8 cellular contexts compared by ENCODE assay signal in genomic region chr12:131928080-131928764, GRCh38. TPM values are rescaled to one million over a fixed set of nuclear protein-coding genes. Genes with fewer than 3 reads are reported as not detected.
DNase-seq lines count a peak whose midpoint lies in the region; ATAC-seq, FAIRE-seq and TF ChIP-seq lines count a peak whose summit lies in the region.

No MANE protein-coding gene starts in this region.

- peak; percentile 68 for DNase-seq in GM12865 (ENCODE audit: low read depth)
- peak; percentile 47 for DNase-seq in activated CD8-positive, alpha-beta T cell treated with anti-CD3 and anti-CD28 coated beads for 36 hours
- DNase-seq in left ventricle myocardium superior = no peak
- no peak for DNase-seq in small intestine
- no peak for DNase-seq in AML-193 (lab: John Stamatoyannopoulos, UW)
- no peak for DNase-seq in NCI-H1436 (lab: John Stamatoyannopoulos, UW)

- no peak for TF ChIP-seq CTCF in GM12865 (IDR thresholded peaks at IDR 0.05; ENCODE audit: insufficient read depth, low read depth, low read length, missing control alignments)
- TF ChIP-seq CTCF in activated CD8-positive, alpha-beta T cell treated with anti-CD3 and anti-CD28 coated beads for 36 hours (IDR thresholded peaks at IDR 0.05) = no peak

- peaks cover 2 to 8% of the 10 kb centered on the region in 2 donors for H3K4me1 ChIP-seq in small intestine (ENCODE audit: control insufficient read depth in 2 of 2, insufficient read depth in 1 of 2, low read depth in 1 of 2, low read length in 1 of 2)

- CTCF ChIA-PET in activated CD8-positive, alpha-beta T cell treated with anti-CD3 and anti-CD28 coated beads for 36 hours (lab: Charles Lee) = no interaction called here

- peaks cover 27% of the 10 kb centered on the region for H3K36me3 Mint-ChIP-seq in activated CD8-positive, alpha-beta T cell treated with anti-CD3 and anti-CD28 coated beads for 36 hours (ENCODE audit: low read depth)

- H3K27me3 ChIP-seq in small intestine (ENCODE audit: control insufficient read depth in 2 of 2, insufficient read depth in 2 of 2, low read length in 2 of 2) = no peaks in the 10 kb centered on the region

- peaks cover 20% of the 10 kb centered on the region for H3K4me1 Mint-ChIP-seq in activated CD8-positive, alpha-beta T cell treated with anti-CD3 and anti-CD28 coated beads for 36 hours (ENCODE audit: low read depth)

- H3K27me3 Mint-ChIP-seq in activated CD8-positive, alpha-beta T cell treated with anti-CD3 and anti-CD28 coated beads for 36 hours = no peaks in the 10 kb centered on the region

- H3K4me3 Mint-ChIP-seq in activated CD8-positive, alpha-beta T cell treated with anti-CD3 and anti-CD28 coated beads for 36 hours = peak overlapping the region; percentile 94

- WGBS in small intestine, 3 donors = 15 to 22% (median 16%) methylated on average over 33 to 37 of the region's 37 CpGs

- peak overlapping the region; percentile 83 for H3K27ac Mint-ChIP-seq in activated CD8-positive, alpha-beta T cell treated with anti-CD3 and anti-CD28 coated beads for 36 hours

- POLR2A ChIA-PET in activated CD8-positive, alpha-beta T cell treated with anti-CD3 and anti-CD28 coated beads for 36 hours (lab: Charles Lee) = interaction anchor here (0.7 to 1.9 kb wide), 4 partner anchors 15 to 32 kb away, joined by 3 to 7 read pairs (median 4); partner anchors contain the start of gene EP400

- no peaks in the 10 kb centered on the region for H3K9me3 Mint-ChIP-seq in activated CD8-positive, alpha-beta T cell treated with anti-CD3 and anti-CD28 coated beads for 36 hours

- H3K36me3 ChIP-seq in small intestine (ENCODE audit: control insufficient read depth in 2 of 2, insufficient read depth in 2 of 2, low read length in 2 of 2) = peaks cover under 1 to 2% of the 10 kb centered on the region in 2 donors

- H3K27ac ChIP-seq in small intestine (ENCODE audit: low read depth in 1 of 2, low read length in 1 of 2) = peak overlapping the region in 1 of 2 donors; percentile 78

- intact Hi-C loops in activated CD8-positive, alpha-beta T cell treated with anti-CD3 and anti-CD28 coated beads for 36 hours (cut with micrococcal nuclease) = no loop called here
- intact Hi-C loops in left ventricle myocardium superior (cut with micrococcal nuclease) = no loop called here

- H3K9me3 ChIP-seq in small intestine (ENCODE audit: control insufficient read depth, low read depth) = no peaks in the 10 kb centered on the region

- peak; percentile 0 for ATAC-seq in HG03045 (IDR thresholded peaks at IDR 0.05; ENCODE audit: unreplicated experiment)
- ATAC-seq in activated CD8-positive, alpha-beta T cell treated with anti-CD3 and anti-CD28 coated beads for 36 hours = peak; percentile 6
- peak; percentile 21 for ATAC-seq in left ventricle myocardium superior
- ATAC-seq in GM21529 (IDR thresholded peaks at IDR 0.05; ENCODE audit: unreplicated experiment) = no peak

- H3K4me3 ChIP-seq in GM12865 (ENCODE audit: low read depth, low read length) = peak overlapping the region; percentile 74
- H3K4me3 ChIP-seq in small intestine (ENCODE audit: low read depth in 1 of 2, low read length in 2 of 2) = peak overlapping the region; percentile 61 to 91

- no peak for FAIRE-seq in small intestine (lab: Jason Lieb, UNC)

RNA-seq across cellular contexts. Expression of gene PUS1, which starts 0.9 kb away (rescaled TPM):
- 10 to 100 TPM; 68.2 to 71.7 TPM for total RNA-seq in activated CD8-positive, alpha-beta T cell treated with anti-CD3 and anti-CD28 coated beads for 36 hours
- total RNA-seq in left ventricle myocardium superior = 5.6 TPM
- 10 to 100 TPM; 11.6 to 30.0 (median 13.5) TPM for polyA plus RNA-seq in small intestine

RNA-seq across cellular contexts. Expression of gene EP400, which starts 21.5 kb away (rescaled TPM):
- 10 to 100 TPM; 45.6 to 46.1 TPM for total RNA-seq in activated CD8-positive, alpha-beta T cell treated with anti-CD3 and anti-CD28 coated beads for 36 hours
- total RNA-seq in left ventricle myocardium superior = 14.8 TPM
- polyA plus RNA-seq in small intestine = 10 to 100 TPM in 2 of 3 donors, 1 to 10 TPM in 1; 8.6 to 14.3 (median 11.4) TPM

RNA-seq across cellular contexts. Expression of gene ULK1, which starts 33.8 kb away (rescaled TPM):
- 10 to 100 TPM; 13.3 to 15.5 TPM for total RNA-seq in activated CD8-positive, alpha-beta T cell treated with anti-CD3 and anti-CD28 coated beads for 36 hours
- total RNA-seq in left ventricle myocardium superior = 64.0 TPM
- 10 to 100 TPM; 11.3 to 12.7 (median 12.3) TPM for polyA plus RNA-seq in small intestine

Comparison
In these comparisons a context has a peak if more than half of its experiments do, and no peak if none do; other contexts are left out.
1. DNase-seq: peak in GM12865 (single experiment) and activated CD8-positive, alpha-beta T cell treated with anti-CD3 and anti-CD28 coated beads for 36 hours (single experiment); none in left ventricle myocardium superior (single experiment), small intestine (single experiment), AML-193 (0 of 2) and NCI-H1436 (single experiment).
2. RNA of gene PUS1, which starts 0.9 kb away (total RNA-seq): 68.2 to 71.7 TPM in activated CD8-positive, alpha-beta T cell treated with anti-CD3 and anti-CD28 coated beads for 36 hours; 5.6 TPM in left ventricle myocardium superior (single experiment); every median in the first group is over 10 times any median in the second.